In genomic region chr10:97396056-97396455, GRCh38 we compare ENCODE assay signal across 22 cellular contexts. TPM values are rescaled to one million over a fixed set of nuclear protein-coding genes. Genes with fewer than 3 reads are reported as not detected.
A peak's percentile ranks its signal among the peaks of the same experiment; 100 is the strongest.
DNase-seq lines count a peak whose midpoint lies in the region; ATAC-seq and TF ChIP-seq lines count a peak whose summit lies in the region.
"Had no signal": no experiment of that assay in that cellular context is flagged by ENCODE, and none has a peak within 500 bp of the region (broad histone marks: within the 10 kb centered on the region; RNA-seq: fewer than 3 reads in every experiment).

No MANE protein-coding gene starts in this region.

- no peak overlapping the region for H3K23ac ChIP-seq in mesenchymal stem cell (ENCODE audit: low read length in 2 of 2)

- intact Hi-C loops in Right ventricle myocardium superior (cut with DNase I), result no loop called here

- no peak overlapping the region for H2AFZ ChIP-seq in mesenchymal stem cell (ENCODE audit: low read depth, low read length)
- H2AFZ ChIP-seq: GM23248 had no signal

- peak overlapping the region; percentile 50 for H3K27ac Mint-ChIP-seq in T-helper 2 cell treated with Interferon-gamma antibody and Interleukin-4, amounts not matched to agents 5 μg/mL and 100 μg/mL, for 36 hours
- H3K27ac Mint-ChIP-seq in progenitor cell of endocrine pancreas, result peak overlapping the region; percentile 25
- H3K27ac Mint-ChIP-seq: B cell; CD8-positive, alpha-beta T cell had no signal

- no peak overlapping the region for H4K8ac ChIP-seq in mesenchymal stem cell (ENCODE audit: low read length)

- no peak overlapping the region for H3K14ac ChIP-seq in mesenchymal stem cell (ENCODE audit: low read length in 2 of 2)

- ATAC-seq in HG02763 (IDR thresholded peaks at IDR 0.05; ENCODE audit: unreplicated experiment) (no peak), Right ventricle myocardium superior (ENCODE audit: poor library complexity) (no peak)
- ATAC-seq: CD8-positive, alpha-beta T cell; GM12878 had no signal

- no peak overlapping the region for H2BK5ac ChIP-seq in mesenchymal stem cell (ENCODE audit: low read depth, low read length, poor library complexity, severe bottlenecking)

- no peak overlapping the region for H3K4me2 ChIP-seq in mesenchymal stem cell (ENCODE audit: low read length, poor library complexity, severe bottlenecking)
- H3K4me2 ChIP-seq: BLaER1 had no signal

- 83% methylated on average over 4 of the region's 4 CpGs for WGBS in mesenchymal stem cell

- H2BK120ac ChIP-seq in mesenchymal stem cell (ENCODE audit: low read depth, low read length), result no peak overlapping the region

- H3K4me1 ChIP-seq in mesenchymal stem cell (ENCODE audit: control insufficient read depth, insufficient read depth, low read depth, low read length), result peaks cover 2% of the 10 kb centered on the region

- H3K4me3 ChIP-seq in mesenchymal stem cell (ENCODE audit: insufficient read depth in 1 of 2, low read depth in 1 of 2, low read length in 2 of 2), result no peak overlapping the region
- H3K4me3 ChIP-seq: BLaER1, GM12878, GM23248 had no signal

- no peak overlapping the region for H4K91ac ChIP-seq in mesenchymal stem cell (ENCODE audit: low read length)

- DNase-seq in T-helper 2 cell treated with Interferon-gamma antibody and Interleukin-4, amounts not matched to agents 5 μg/mL and 100 μg/mL, for 36 hours (ENCODE audit: low spot score), result no peak
- DNase-seq in T-helper 2 cell (no peak), mesenchymal stem cell (peak; percentile 37), progenitor cell of endocrine pancreas (ENCODE audit: low spot score, unreplicated experiment) (no peak), NCI-H2107 treated with DMSO at 0.1 percent for 48 hours (lab: John Stamatoyannopoulos, UW; ENCODE audit: unreplicated experiment) (no peak), Right ventricle myocardium superior (no peak), NCI-H510A (lab: John Stamatoyannopoulos, UW) (no peak)
- DNase-seq: CD4-positive, CD25-positive, alpha-beta regulatory T cell; CD8-positive, alpha-beta T cell; DMS 273 treated with DMSO at 0.1 percent for 48 hours; DMS79; EL; GDM1; GM23248; H7; HCEC 1CT had no signal

- no peak overlapping the region for H3K9ac ChIP-seq in mesenchymal stem cell (ENCODE audit: low read length)
- H3K9ac ChIP-seq: BLaER1, GM23248 had no signal

- H3K9me3 ChIP-seq in mesenchymal stem cell (ENCODE audit: control insufficient read depth, low read length), result no peaks in the 10 kb centered on the region
- H3K9me3 ChIP-seq: BLaER1 had no signal

- no peaks in the 10 kb centered on the region for H3K9me3 Mint-ChIP-seq in T-helper 2 cell treated with Interferon-gamma antibody and Interleukin-4, amounts not matched to agents 5 μg/mL and 100 μg/mL, for 36 hours
- no peaks in the 10 kb centered on the region for H3K9me3 Mint-ChIP-seq in progenitor cell of endocrine pancreas (ENCODE audit: low read depth)
- H3K9me3 Mint-ChIP-seq: CD4-positive, CD25-positive, alpha-beta regulatory T cell; CD8-positive, alpha-beta T cell had no signal

- no peaks in the 10 kb centered on the region for H3K27me3 ChIP-seq in mesenchymal stem cell (ENCODE audit: control insufficient read depth in 1 of 2, insufficient read depth in 1 of 2, low read length in 2 of 2)
- H3K27me3 ChIP-seq: BLaER1 had no signal

- no peak overlapping the region for H2BK15ac ChIP-seq in mesenchymal stem cell (ENCODE audit: low read depth, poor library complexity, severe bottlenecking)

- H3K4me3 Mint-ChIP-seq in T-helper 2 cell treated with Interferon-gamma antibody and Interleukin-4, amounts not matched to agents 5 μg/mL and 100 μg/mL, for 36 hours, result no peak overlapping the region
- H3K4me3 Mint-ChIP-seq in progenitor cell of endocrine pancreas (ENCODE audit: low read depth), result no peak overlapping the region
- H3K4me3 Mint-ChIP-seq: B cell; CD8-positive, alpha-beta T cell had no signal

- H3K4ac ChIP-seq in mesenchymal stem cell (ENCODE audit: low read depth in 1 of 2, low read length in 2 of 2), result no peak overlapping the region

- no peak overlapping the region for H3K27ac ChIP-seq in mesenchymal stem cell (ENCODE audit: low read length, poor library complexity, severe bottlenecking)
- H3K27ac ChIP-seq: 22Rv1, BLaER1, C4-2B, GM23248 had no signal

- H2AK5ac ChIP-seq in mesenchymal stem cell (ENCODE audit: low read length, severe bottlenecking), result no peak overlapping the region

- no peak for TF ChIP-seq CTCF in progenitor cell of endocrine pancreas (IDR thresholded peaks at IDR 0.05; ENCODE audit: unreplicated experiment)

- peaks cover 15% of the 10 kb centered on the region for H3K79me1 ChIP-seq in mesenchymal stem cell (replicated peaks; ENCODE audit: low read length, poor library complexity, severe bottlenecking)

- no peaks in the 10 kb centered on the region for H3K27me3 Mint-ChIP-seq in T-helper 2 cell treated with Interferon-gamma antibody and Interleukin-4, amounts not matched to agents 5 μg/mL and 100 μg/mL, for 36 hours (ENCODE audit: low read depth)
- no peaks in the 10 kb centered on the region for H3K27me3 Mint-ChIP-seq in progenitor cell of endocrine pancreas
- H3K27me3 Mint-ChIP-seq: B cell; CD4-positive, CD25-positive, alpha-beta regulatory T cell had no signal

- H2BK12ac ChIP-seq in mesenchymal stem cell (ENCODE audit: low read length in 2 of 2), result no peak overlapping the region

- no peak overlapping the region for H3K18ac ChIP-seq in mesenchymal stem cell (ENCODE audit: low read depth in 1 of 2, low read length in 2 of 2)

- H3K36me3 Mint-ChIP-seq in T-helper 2 cell treated with Interferon-gamma antibody and Interleukin-4, amounts not matched to agents 5 μg/mL and 100 μg/mL, for 36 hours (ENCODE audit: low read depth), result peaks cover 16% of the 10 kb centered on the region
- peaks cover 11% of the 10 kb centered on the region for H3K36me3 Mint-ChIP-seq in progenitor cell of endocrine pancreas (ENCODE audit: insufficient read depth)

- H3K4me1 Mint-ChIP-seq in T-helper 2 cell treated with Interferon-gamma antibody and Interleukin-4, amounts not matched to agents 5 μg/mL and 100 μg/mL, for 36 hours (ENCODE audit: low read depth), result peaks cover 10% of the 10 kb centered on the region
- H3K4me1 Mint-ChIP-seq in progenitor cell of endocrine pancreas (ENCODE audit: low read depth), result peaks cover 10% of the 10 kb centered on the region

- H3K36me3 ChIP-seq in mesenchymal stem cell (ENCODE audit: control insufficient read depth in 1 of 2, insufficient read depth in 2 of 2, low read depth in 1 of 2, low read length in 2 of 2), result peaks cover 37 to 40% of the 10 kb centered on the region in 2 experiments

RNA-seq across cellular contexts. Expression of gene RRP12, which starts 5.1 kb away (rescaled TPM):
- 8.0 TPM for polyA plus RNA-seq in mesenchymal stem cell (2013, experiment 1 of 2)
- 7.5 TPM for polyA plus RNA-seq in mesenchymal stem cell (2013, experiment 2 of 2)
- total RNA-seq in progenitor cell of endocrine pancreas, result 33.5 and 36.6 TPM in 2 replicates
- total RNA-seq in Right ventricle myocardium superior, result 10.9 TPM

RNA-seq across cellular contexts. Expression of gene PGAM1, which starts 29.9 kb away (rescaled TPM):
- 268 TPM for polyA plus RNA-seq in mesenchymal stem cell (2013, experiment 1 of 2)
- polyA plus RNA-seq in mesenchymal stem cell (2013, experiment 2 of 2), result 270 TPM
- total RNA-seq in progenitor cell of endocrine pancreas (130 and 137 TPM in 2 replicates), Right ventricle myocardium superior (187 TPM)

RNA-seq across cellular contexts. Expression of gene EXOSC1, which starts 49.8 kb away (rescaled TPM):
- 60.5 TPM for polyA plus RNA-seq in mesenchymal stem cell (2013, experiment 1 of 2)
- 56.7 TPM for polyA plus RNA-seq in mesenchymal stem cell (2013, experiment 2 of 2)
- total RNA-seq in progenitor cell of endocrine pancreas, result 38.0 and 41.5 TPM in 2 replicates
- 14.5 TPM for total RNA-seq in Right ventricle myocardium superior

RNA-seq across cellular contexts. Expression of gene ZDHHC16, which starts 49.9 kb away (rescaled TPM):
- 38.8 TPM for polyA plus RNA-seq in mesenchymal stem cell (2013, experiment 1 of 2)
- 39.7 TPM for polyA plus RNA-seq in mesenchymal stem cell (2013, experiment 2 of 2)
- total RNA-seq in progenitor cell of endocrine pancreas, result 59.6 and 64.9 TPM in 2 replicates
- total RNA-seq in Right ventricle myocardium superior, result 18.5 TPM
